ENCODE assay signal across 10 cellular contexts in the genomic region with DNA sequence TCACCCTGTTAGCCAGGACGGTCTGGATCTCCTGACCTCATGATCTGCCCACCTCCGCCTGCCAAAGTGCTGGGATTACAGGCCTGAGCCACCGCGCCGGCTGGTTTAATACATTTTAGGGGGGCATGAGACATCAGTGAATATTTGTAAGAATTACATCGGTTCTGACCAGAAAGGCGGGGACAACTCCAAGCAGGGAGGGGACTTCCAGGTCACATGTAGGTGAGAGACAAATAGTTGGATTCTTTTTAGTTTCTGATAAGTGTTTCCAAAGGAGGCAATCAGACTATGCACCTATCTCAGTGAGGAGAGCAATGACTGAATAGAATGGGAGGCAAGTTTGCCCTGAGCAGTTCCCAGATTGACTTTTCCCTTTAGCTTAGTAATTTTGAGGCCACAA. TPM values are rescaled to one million over a fixed set of nuclear protein-coding genes. Genes with fewer than 3 reads are reported as not detected.
A peak's percentile ranks its signal among the peaks of the same experiment; 100 is the strongest.
DNase-seq lines count a peak whose midpoint lies in the region; ATAC-seq and TF ChIP-seq lines count a peak whose summit lies in the region.
"Had no signal": no experiment of that assay in that cellular context is flagged by ENCODE, and none has a peak within 500 bp of the region (broad histone marks: within the 10 kb centered on the region; RNA-seq: fewer than 3 reads in every experiment).

No MANE protein-coding gene starts in this region.

- H3K27ac Mint-ChIP-seq in MCF 10A (ENCODE audit: low read depth, unreplicated experiment) (no peak overlapping the region), glutamatergic neuron (ENCODE audit: unreplicated experiment) (no peak overlapping the region), type B pancreatic cell (peak overlapping the region; percentile 96)

- peak overlapping the region; percentile 85 for H3K4me3 Mint-ChIP-seq in MCF 10A (ENCODE audit: unreplicated experiment)
- H3K4me3 Mint-ChIP-seq in glutamatergic neuron (ENCODE audit: unreplicated experiment): peak overlapping the region; percentile 78
- H3K4me3 Mint-ChIP-seq in type B pancreatic cell: peak overlapping the region; percentile 96

- TF ChIP-seq CTCF in MCF 10A (IDR thresholded peaks at IDR 0.05; ENCODE audit: unreplicated experiment): no peak
- no peak for TF ChIP-seq CTCF in breast epithelium (IDR thresholded peaks at IDR 0.05)
- no peak for TF ChIP-seq CTCF in Panc1 (IDR thresholded peaks at IDR 0.05)
- TF ChIP-seq CTCF in glutamatergic neuron (IDR thresholded peaks at IDR 0.05; ENCODE audit: partially characterized antibody, unreplicated experiment): no peak
- TF ChIP-seq CTCF in type B pancreatic cell (conservative IDR thresholded peaks at IDR 0.05): no peak
- TF ChIP-seq CTCF in vagina (IDR thresholded peaks at IDR 0.05): no peak

- H3K9me3 Mint-ChIP-seq in MCF 10A (ENCODE audit: unreplicated experiment): no peaks in the 10 kb centered on the region
- peaks cover 3% of the 10 kb centered on the region for H3K9me3 Mint-ChIP-seq in glutamatergic neuron (ENCODE audit: unreplicated experiment)
- no peaks in the 10 kb centered on the region for H3K9me3 Mint-ChIP-seq in type B pancreatic cell

- H3K36me3 ChIP-seq in breast epithelium: no peaks in the 10 kb centered on the region
- H3K36me3 ChIP-seq in Panc1 (ENCODE audit: control insufficient read depth, insufficient read depth, low read length): no peaks in the 10 kb centered on the region; the same call in 1 of the 2 replicates
- H3K36me3 ChIP-seq in vagina: no peaks in the 10 kb centered on the region

- H3K27me3 ChIP-seq in breast epithelium (no peaks in the 10 kb centered on the region), Panc1 (ENCODE audit: control insufficient read depth, insufficient read depth, low read length) (no peaks in the 10 kb centered on the region), vagina (no peaks in the 10 kb centered on the region)

- intact Hi-C loops in MCF 10A (cut with micrococcal nuclease): loop anchor here (5.0 kb wide), 1 partner anchor 136 kb away; a partner anchor contains a TSS
- intact Hi-C loops in breast epithelium (cut with DNase I; ENCODE audit: low total_unique reads): no loop called here
- intact Hi-C loops in Panc1 (cut with micrococcal nuclease; ENCODE audit: unreplicated experiment): no loop called here
- intact Hi-C loops in vagina (cut with DNase I): no loop called here

- no peaks in the 10 kb centered on the region for H3K27me3 Mint-ChIP-seq in MCF 10A (ENCODE audit: insufficient read depth, unreplicated experiment)
- H3K27me3 Mint-ChIP-seq in glutamatergic neuron (ENCODE audit: unreplicated experiment): peaks cover 5% of the 10 kb centered on the region
- no peaks in the 10 kb centered on the region for H3K27me3 Mint-ChIP-seq in type B pancreatic cell

- in situ Hi-C loops in Panc1 (cut with HindIII; ENCODE audit: low pct_unique_long_range_greater_than_20kb, low sequenced_read_pairs): no loop called here

- POLR2A ChIA-PET in MCF 10A (lab: Yijun Ruan, JAX): interaction anchor here (0.5 to 2.9 kb wide), 5 partner anchors 17 to 590 kb away, joined by 3 to 65 read pairs (median 4); a partner anchor contains a TSS
- POLR2A ChIA-PET in Panc1 (lab: Charles Lee): no interaction called here

- no peak for ATAC-seq in Panc1

- H3K4me3 ChIP-seq in breast epithelium (no peak overlapping the region), Panc1 (ENCODE audit: low read depth in 2 of 2, low read length in 2 of 2) (no peak overlapping the region), vagina (no peak overlapping the region)

- no peak for TF ChIP-seq POLR2A in breast epithelium (IDR thresholded peaks at IDR 0.05)
- TF ChIP-seq POLR2A in vagina (IDR thresholded peaks at IDR 0.05): no peak

- no TSS peak for BruUV-seq in MCF 10A (replicated peaks; lab: Mats Ljungman, UMichigan)
- no TSS peak for BruUV-seq in Panc1 (replicated peaks; lab: Mats Ljungman, UMichigan)

- H3K4me1 Mint-ChIP-seq in MCF 10A (ENCODE audit: insufficient read depth, unreplicated experiment): peaks cover 25% of the 10 kb centered on the region
- peaks cover 27% of the 10 kb centered on the region for H3K4me1 Mint-ChIP-seq in glutamatergic neuron (ENCODE audit: low read depth, unreplicated experiment)
- H3K4me1 Mint-ChIP-seq in type B pancreatic cell (ENCODE audit: unreplicated experiment): peaks cover 49% of the 10 kb centered on the region

- H3K36me3 Mint-ChIP-seq in MCF 10A (ENCODE audit: insufficient read depth, unreplicated experiment): peaks cover 31% of the 10 kb centered on the region
- peaks cover 8% of the 10 kb centered on the region for H3K36me3 Mint-ChIP-seq in glutamatergic neuron (ENCODE audit: unreplicated experiment)
- peaks cover 17% of the 10 kb centered on the region for H3K36me3 Mint-ChIP-seq in type B pancreatic cell

- H3K4me1 ChIP-seq in breast epithelium (peaks cover 0 to 7% of the 10 kb centered on the region in 2 donors), Panc1 (ENCODE audit: control insufficient read depth, insufficient read depth, low read length) (peaks cover 10% of the 10 kb centered on the region), vagina (peaks cover 40% of the 10 kb centered on the region)

- no peak overlapping the region for H3K27ac ChIP-seq in breast epithelium
- peak overlapping the region; percentile 92; the same call in 1 of the 2 replicates for H3K27ac ChIP-seq in Panc1 (ENCODE audit: low read length)
- H3K27ac ChIP-seq in vagina: no peak overlapping the region

- no peak for DNase-seq in MCF 10A (ENCODE audit: unreplicated experiment)
- no peak for DNase-seq in breast epithelium (ENCODE audit: low spot score in 2 of 2)
- DNase-seq in Panc1 (ENCODE audit: low read depth, low spot score): no peak
- DNase-seq in glutamatergic neuron: no peak
- DNase-seq in type B pancreatic cell (ENCODE audit: extremely low spot score, unreplicated experiment): no peak
- no peak for DNase-seq in NCI-H1092 treated with DMSO at 0.1 percent for 48 hours (lab: John Stamatoyannopoulos, UW)
- no peak for DNase-seq in HPDE6-E6E7 (ENCODE audit: extremely low spot score)
- DNase-seq in vagina (ENCODE audit: extremely low spot score in 2 of 2): no peak
- DNase-seq: C1 segment of cervical spinal cord, NCI-H187 had no signal

- no peaks in the 10 kb centered on the region for H3K9me3 ChIP-seq in breast epithelium
- H3K9me3 ChIP-seq in Panc1 (ENCODE audit: control insufficient read depth, insufficient read depth, low read depth, low read length): no peaks in the 10 kb centered on the region
- H3K9me3 ChIP-seq in vagina: no peaks in the 10 kb centered on the region

- CTCF ChIA-PET in MCF 10A (lab: Yijun Ruan, JAX): interaction anchor here (0.6 to 1.0 kb wide), 4 partner anchors 29 to 413 kb away, joined by 3 to 4 read pairs (median 4); no protein-coding TSS in a partner anchor
- CTCF ChIA-PET in Panc1 (lab: Charles Lee): no interaction called here

RNA-seq across cellular contexts. Expression of a gene that starts 3.7 kb away (rescaled TPM):
- total RNA-seq in MCF 10A (2022) (5.5 and 5.6 TPM in 2 replicates), breast epithelium (10 to 100 TPM in 2 of 3 donors, 1 to 10 TPM in 1; 4.0 to 71.4 (median 54.9) TPM), Panc1 (2021; ENCODE audit: unreplicated experiment) (7.5 TPM), glutamatergic neuron (ENCODE audit: unreplicated experiment) (14.9 TPM), type B pancreatic cell (ENCODE audit: low replicate concordance) (19.0 and 30.4 TPM in 2 replicates), vagina (24.1 TPM)
- 4.1 TPM for polyA plus RNA-seq in Panc1 (2012; ENCODE audit: insufficient read length)

RNA-seq across cellular contexts. Expression of a gene that starts 11.7 kb away (rescaled TPM):
- total RNA-seq in MCF 10A (2022): 19.0 and 19.4 TPM in 2 replicates
- 10 to 100 TPM; 10.7 to 26.6 (median 25.2) TPM for total RNA-seq in breast epithelium
- 17.6 TPM for total RNA-seq in Panc1 (2021; ENCODE audit: unreplicated experiment)
- polyA plus RNA-seq in Panc1 (2012; ENCODE audit: insufficient read length): 2.7 TPM
- 16.9 TPM for total RNA-seq in glutamatergic neuron (ENCODE audit: unreplicated experiment)
- total RNA-seq in type B pancreatic cell (ENCODE audit: low replicate concordance): 20.9 and 25.5 TPM in 2 replicates
- 17.9 TPM for total RNA-seq in vagina

RNA-seq across cellular contexts. Expression of a gene that starts 31.3 kb away (rescaled TPM):
- total RNA-seq in MCF 10A (2022): 32.4 and 34.2 TPM in 2 replicates
- total RNA-seq in breast epithelium: 10 to 100 TPM; 14.4 to 45.4 (median 35.1) TPM
- 57.3 TPM for total RNA-seq in Panc1 (2021; ENCODE audit: unreplicated experiment)
- polyA plus RNA-seq in Panc1 (2012; ENCODE audit: insufficient read length): 14.1 TPM
- total RNA-seq in glutamatergic neuron (ENCODE audit: unreplicated experiment): 65.0 TPM
- 48.2 and 61.3 TPM in 2 replicates for total RNA-seq in type B pancreatic cell (ENCODE audit: low replicate concordance)
- 17.7 TPM for total RNA-seq in vagina

RNA-seq across cellular contexts. Expression of a gene that starts 48.9 kb away (rescaled TPM):
- total RNA-seq in MCF 10A (2022) (13.4 and 13.9 TPM in 2 replicates), breast epithelium (10 to 100 TPM in 2 of 3 donors, 1 to 10 TPM in 1; 9.9 to 40.5 (median 13.4) TPM), Panc1 (2021; ENCODE audit: unreplicated experiment) (10.7 TPM), glutamatergic neuron (ENCODE audit: unreplicated experiment) (22.7 TPM), type B pancreatic cell (ENCODE audit: low replicate concordance) (19.6 and 25.3 TPM in 2 replicates), vagina (24.3 TPM)
- 12.3 TPM for polyA plus RNA-seq in Panc1 (2012; ENCODE audit: insufficient read length)
